Comparison of ENCODE assay signal across 8 cellular contexts in the genomic region with DNA sequence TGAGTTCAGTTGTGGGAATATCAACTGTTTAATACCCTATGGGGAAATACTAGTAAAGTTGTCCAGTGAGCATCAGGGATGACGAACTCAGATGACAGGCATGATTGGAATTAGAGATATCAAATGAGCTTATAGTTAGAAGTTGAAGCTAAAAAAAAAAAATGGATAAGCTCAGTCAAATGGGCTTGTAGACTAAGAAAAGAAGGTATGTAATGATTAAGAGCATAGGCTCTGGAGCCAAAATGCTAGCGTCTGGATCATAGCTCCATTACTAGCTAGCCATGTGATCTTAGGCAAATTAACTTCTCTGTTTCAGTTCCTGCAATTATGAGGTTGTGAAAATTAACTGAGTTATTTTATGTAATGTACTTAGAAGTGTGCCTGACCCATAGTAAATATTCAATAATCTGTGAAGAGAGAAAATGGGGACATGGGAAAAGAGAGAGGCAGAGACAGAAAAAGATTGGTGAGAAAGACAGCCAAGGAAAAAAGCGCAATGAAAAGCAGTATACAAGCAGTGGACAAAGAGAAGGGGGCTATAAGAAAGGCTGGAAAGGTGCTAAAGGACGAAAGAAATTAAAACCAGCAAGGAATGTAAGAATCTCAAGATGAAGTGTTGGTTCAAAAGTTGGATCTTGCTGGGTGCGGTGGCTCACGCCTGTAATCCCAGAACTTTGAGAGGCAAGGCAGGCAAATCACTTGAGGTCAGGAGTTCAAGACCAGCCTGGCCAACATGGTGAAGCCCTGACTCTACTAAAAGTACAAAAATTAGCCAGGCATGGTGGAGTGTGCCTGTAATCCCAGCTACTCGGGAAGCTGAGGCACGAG.
DNase-seq lines count a peak whose midpoint lies in the region; ATAC-seq, FAIRE-seq and TF ChIP-seq lines count a peak whose summit lies in the region.

No MANE protein-coding gene starts in this region.

- no peaks in the 10 kb centered on the region for H3K36me3 ChIP-seq in H1 (ENCODE audit: control insufficient read depth in 2 of 4, insufficient read depth in 4 of 4, low read length in 3 of 4)

- H3K9me3 ChIP-seq in H1 (ENCODE audit: insufficient read depth in 2 of 2, low read depth in 1 of 2, low read length in 1 of 2) = no peaks in the 10 kb centered on the region

- no peak overlapping the region for H3K18ac ChIP-seq in H1 (ENCODE audit: extremely low read depth, low read length)

- H3K9me3 Mint-ChIP-seq in osteocyte (ENCODE audit: unreplicated experiment) = no peaks in the 10 kb centered on the region

- no peak overlapping the region for H3K27ac ChIP-seq in H1 (ENCODE audit: low read depth, low read length)

- no peak overlapping the region for H3K23ac ChIP-seq in H1 (ENCODE audit: insufficient read length)

- no peak overlapping the region for H2BK15ac ChIP-seq in H1 (ENCODE audit: low read length)

- TF ChIP-seq CTCF in H1 (IDR thresholded peaks at IDR 0.05; ENCODE audit: control extremely low read depth in 1 of 3, insufficient read depth in 1 of 3, low read depth in 1 of 3, low read length in 3 of 3) = no peak
- TF ChIP-seq CTCF in osteocyte (IDR thresholded peaks at IDR 0.05) = no peak

- H3K4ac ChIP-seq in H1 (replicated peaks; ENCODE audit: insufficient read length, low read depth, low read length) = no peak overlapping the region

- no peaks in the 10 kb centered on the region for H4K20me1 ChIP-seq in H1 (replicated peaks in 1 of 2; ENCODE audit: control insufficient read depth in 1 of 2, insufficient read depth in 2 of 2, low read length in 2 of 2)

- POLR2A ChIA-PET in H1 (lab: Charles Lee; ENCODE audit: partially characterized antibody) = interaction anchor here (1.7 kb wide), 1 partner anchor 95 kb away, joined by 4 read pairs; a partner anchor contains a TSS

- no peak overlapping the region for H3K14ac ChIP-seq in H1 (ENCODE audit: insufficient read length)

- H3K9ac ChIP-seq in H1 (replicated peaks in 1 of 4; ENCODE audit: extremely low read depth in 1 of 4, low read depth in 3 of 4, low read length in 3 of 4) = no peak overlapping the region

- no peak for TF ChIP-seq RAD21 in H1 (IDR thresholded peaks at IDR 0.05 in 1 of 2, conservative IDR thresholded peaks at IDR 0.05 in 1 of 2; ENCODE audit: low read depth in 2 of 2, low read length in 2 of 2)

- DNase-seq in MV-4-11 (lab: John Stamatoyannopoulos, UW) = peak; percentile 93
- no peak for DNase-seq in H1 (ENCODE audit: low read depth in 1 of 2, low spot score in 2 of 2)
- no peak for DNase-seq in Kasumi-1 (lab: John Stamatoyannopoulos, UW)
- DNase-seq in SHP77 (lab: John Stamatoyannopoulos, UW) = no peak
- DNase-seq in occipital lobe (lab: John Stamatoyannopoulos, UW) = no peak
- no peak for DNase-seq in osteocyte (ENCODE audit: extremely low spot score, unreplicated experiment)

- no peak overlapping the region for H2AK5ac ChIP-seq in H1 (ENCODE audit: low read depth, low read length)

- H3K79me2 ChIP-seq in H1 (ENCODE audit: control insufficient read depth in 1 of 2, insufficient read depth in 2 of 2, low read length in 2 of 2) = no peaks in the 10 kb centered on the region

- ATAC-seq in GM18511 (IDR thresholded peaks at IDR 0.05; ENCODE audit: unreplicated experiment) (peak; percentile 52), HG02571 (IDR thresholded peaks at IDR 0.05; ENCODE audit: unreplicated experiment) (peak; percentile 47)

- no peaks in the 10 kb centered on the region for H3K79me1 ChIP-seq in H1 (ENCODE audit: low read depth, low read length)

- no peak overlapping the region for H3K4me2 ChIP-seq in H1 (ENCODE audit: insufficient read depth in 1 of 2, low read depth in 2 of 2, low read length in 2 of 2)

- no peaks in the 10 kb centered on the region for H3K27me3 Mint-ChIP-seq in osteocyte (ENCODE audit: unreplicated experiment)

- TF ChIP-seq EP300 in H1 (IDR thresholded peaks at IDR 0.05; ENCODE audit: borderline replicate concordance in 1 of 2, low read depth in 2 of 2, low read length in 2 of 2) = no peak

- H2BK5ac ChIP-seq in H1 (ENCODE audit: low read depth, low read length) = no peak overlapping the region

- H3K27me3 ChIP-seq in H1 (replicated peaks in 1 of 4; ENCODE audit: control insufficient read depth in 3 of 4, extremely low read depth in 1 of 4, insufficient read depth in 3 of 4, low read length in 3 of 4) = peaks cover 0 to 1% (median 0%) of the 10 kb centered on the region in 4 experiments; a peak in 1 of 7 replicates

- H3K4me1 Mint-ChIP-seq in osteocyte (ENCODE audit: unreplicated experiment) = peaks cover 20% of the 10 kb centered on the region

- 90% methylated on average over 7 of the region's 8 CpGs; no CpG with 5 or more reads in 1 of the 2 experiments for WGBS in H1 (ENCODE audit: extremely low coverage in 1 of 2, insufficient coverage in 1 of 2, insufficient read length in 1 of 2, insufficient replicate concordance in 2 of 2, low coverage in 1 of 2, low lambda C conversion rate in 2 of 2, missing lambda C conversion rate in 1 of 2), 2 experiments

- H2BK20ac ChIP-seq in H1 (ENCODE audit: low read length) = no peak overlapping the region

- no peak overlapping the region for H3K4me3 ChIP-seq in H1 (ENCODE audit: extremely low read depth in 1 of 4, insufficient read depth in 2 of 4, low read depth in 3 of 4, low read length in 4 of 4)

- H3K4me1 ChIP-seq in H1 (replicated peaks in 1 of 4; ENCODE audit: control insufficient read depth in 3 of 4, insufficient read depth in 4 of 4, low read length in 3 of 4) = peaks cover 0 to 6% (median under 1%) of the 10 kb centered on the region in 4 experiments; a peak in 3 of 7 replicates

- no peak for FAIRE-seq in H1 (lab: Jason Lieb, UNC)

- H4K5ac ChIP-seq in H1 (ENCODE audit: insufficient read length, low read depth, low read length) = no peak overlapping the region

- no peak overlapping the region for H4K8ac ChIP-seq in H1 (ENCODE audit: extremely low read depth, insufficient read depth, low read length)

- no peaks in the 10 kb centered on the region for H3K23me2 ChIP-seq in H1 (ENCODE audit: low read depth, low read length)

- H3K36me3 Mint-ChIP-seq in osteocyte (ENCODE audit: unreplicated experiment) = no peaks in the 10 kb centered on the region

- TF ChIP-seq POLR2A in H1 (IDR thresholded peaks at IDR 0.05; ENCODE audit: control extremely low read depth in 1 of 2, low read depth in 2 of 2, low read length in 2 of 2) = no peak

- H3K56ac ChIP-seq in H1 (replicated peaks; ENCODE audit: insufficient read length, low read depth, low read length) = no peak overlapping the region

- CTCF ChIA-PET in H1 (lab: Charles Lee; ENCODE audit: partially characterized antibody) = interaction anchor here (1.2 to 1.6 kb wide), 2 partner anchors 15 to 44 kb away, joined by 3 read pairs; no protein-coding TSS in a partner anchor

- 0 out of 2 replicates have a peak overlapping the region, but pooled peaks have one; percentile 5 for H2BK12ac ChIP-seq in H1 (ENCODE audit: low read depth, low read length)

- H3K4me3 Mint-ChIP-seq in osteocyte (ENCODE audit: unreplicated experiment) = no peak overlapping the region

- no peak overlapping the region for H4K91ac ChIP-seq in H1 (replicated peaks; ENCODE audit: insufficient read length, low read length)

- no peak overlapping the region for H3K27ac Mint-ChIP-seq in osteocyte (ENCODE audit: unreplicated experiment)

- no peak overlapping the region for H2AFZ ChIP-seq in H1 (ENCODE audit: low read length)

- H2BK120ac ChIP-seq in H1 (replicated peaks; ENCODE audit: low read depth, low read length) = no peak overlapping the region

TF ChIP-seq in H1, 55 proteins besides CTCF, POLR2A, EP300 and RAD21 (continues in another document):
- TF ChIP-seq CREB1 (IDR thresholded peaks at IDR 0.05) = no peak
- no peak for TF ChIP-seq SP1 (IDR thresholded peaks at IDR 0.05; ENCODE audit: low read depth, low read length)
- no peak for TF ChIP-seq GTF2F1 (IDR thresholded peaks at IDR 0.05; ENCODE audit: borderline replicate concordance, low read depth, low read length)
- TF ChIP-seq HDAC2 (IDR thresholded peaks at IDR 0.05; ENCODE audit: borderline replicate concordance in 1 of 2, low read depth in 2 of 2, low read length in 2 of 2) = no peak
- no peak for TF ChIP-seq RNF2 (IDR thresholded peaks at IDR 0.05; ENCODE audit: borderline replicate concordance, low read depth, low read length, missing control alignments, poor library complexity, severe bottlenecking)
- TF ChIP-seq POU5F1 (IDR thresholded peaks at IDR 0.05; ENCODE audit: low read depth, low read length) = no peak
